ENCODE assay signal across 8 cellular contexts in genomic region chr1:17539526-17540254, GRCh38. TPM values are rescaled to one million over a fixed set of nuclear protein-coding genes. Genes with fewer than 3 reads are reported as not detected.
A peak's percentile ranks its signal among the peaks of the same experiment; 100 is the strongest.
DNase-seq lines count a peak whose midpoint lies in the region; ATAC-seq and TF ChIP-seq lines count a peak whose summit lies in the region.

Gene ARHGEF10L (plus strand): TSS chr1:17539698. CDS start chr1:17580596, 40,898 bp downstream.

- TF ChIP-seq CTCF in astrocyte of the cerebellum (IDR thresholded peaks at IDR 0.05; ENCODE audit: low read depth, low read length, missing control alignments) = no peak

- H3K4me3 Mint-ChIP-seq in activated T-cell treated with anti-CD3 and anti-CD28 coated beads, Interleukin-2, amount 50 U/mL, for 72 hours = peak within 1 kb of the TSS; percentile 59 to 73

- no peak within 1 kb of the TSS for H3K27ac Mint-ChIP-seq in activated T-cell treated with anti-CD3 and anti-CD28 coated beads, Interleukin-2, amount 50 U/mL, for 72 hours

- H3K4me1 Mint-ChIP-seq in activated T-cell treated with anti-CD3 and anti-CD28 coated beads, Interleukin-2, amount 50 U/mL, for 72 hours (ENCODE audit: low read depth) = peaks cover 9% of the 10 kb centered on the region

- in situ Hi-C loops in astrocyte of the cerebellum (cut with HindIII; ENCODE audit: low sequenced_read_pairs) = loop anchor here (5.0 kb wide), 1 partner anchor 68 kb away; no protein-coding TSS in a partner anchor

- H3K4me3 ChIP-seq in astrocyte of the cerebellum (ENCODE audit: low read depth, low read length) (peak within 1 kb of the TSS; percentile 59), iPS-11a (ENCODE audit: low read depth, low read length) (peak within 1 kb of the TSS; percentile 77), skeletal muscle cell (ENCODE audit: low read depth, low read length) (peak within 1 kb of the TSS; percentile 74)

- H3K9me3 Mint-ChIP-seq in activated T-cell treated with anti-CD3 and anti-CD28 coated beads, Interleukin-2, amount 50 U/mL, for 72 hours = no peaks in the 10 kb centered on the region

- H3K36me3 Mint-ChIP-seq in activated T-cell treated with anti-CD3 and anti-CD28 coated beads, Interleukin-2, amount 50 U/mL, for 72 hours (ENCODE audit: insufficient read depth in 2 of 2) = no peaks in the 10 kb centered on the region

- peaks cover 36% of the 10 kb centered on the region for H3K27me3 Mint-ChIP-seq in activated T-cell treated with anti-CD3 and anti-CD28 coated beads, Interleukin-2, amount 50 U/mL, for 72 hours (ENCODE audit: low read depth)

- no peak for DNase-seq in activated T-cell treated with anti-CD3 and anti-CD28 coated beads, Interleukin-2, amount 50 U/mL, for 72 hours
- DNase-seq in activated T-cell treated with anti-CD3 and anti-CD28 coated beads, Interleukin-2, amount 50 U/mL, for 1 hour = no peak
- DNase-seq in astrocyte of the cerebellum (ENCODE audit: low read depth) = no peak
- no peak for DNase-seq in skeletal muscle cell (ENCODE audit: low read depth)
- DNase-seq in UCSD-AML1 (lab: John Stamatoyannopoulos, UW; ENCODE audit: unreplicated experiment) = no peak
- no peak for DNase-seq in DMS79 treated with DMSO at 0.1 percent for 48 hours (lab: John Stamatoyannopoulos, UW)
- no peak for DNase-seq in NCI-H524 treated with DMSO at 0.1 percent for 48 hours (lab: John Stamatoyannopoulos, UW)

- no peak for ATAC-seq in activated T-cell treated with anti-CD3 and anti-CD28 coated beads, Interleukin-2, amount 50 U/mL, for 72 hours (replicated peaks in 1 of 2)

RNA-seq across cellular contexts. Expression of gene ARHGEF10L, which starts in this region (rescaled TPM):
- total RNA-seq in activated T-cell treated with anti-CD3 and anti-CD28 coated beads, Interleukin-2, amount 50 U/mL, for 72 hours = not detected
